In the genomic region with DNA sequence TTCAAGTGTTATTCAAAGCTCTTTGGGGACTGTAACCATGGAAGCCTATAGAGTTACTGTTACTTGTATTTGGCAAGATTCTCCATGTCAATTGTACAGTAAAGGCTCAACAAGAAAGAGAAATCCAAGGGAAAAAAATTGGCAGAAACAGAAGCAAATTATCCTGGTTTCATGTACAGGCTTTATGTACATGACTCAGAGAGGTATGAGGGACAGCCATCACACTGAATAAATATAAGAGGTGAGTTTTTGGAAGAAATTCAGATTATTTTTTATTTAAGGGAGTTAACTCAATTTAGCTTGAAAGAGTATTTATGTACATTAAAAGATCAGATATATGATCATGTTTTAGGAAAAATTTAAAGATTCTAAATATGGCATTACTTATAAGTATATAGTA, we compare ENCODE assay signal across 20 cellular contexts.
"Had no signal": no experiment of that assay in that cellular context is flagged by ENCODE, and none has a peak within 500 bp of the region (broad histone marks: within the 10 kb centered on the region; RNA-seq: fewer than 3 reads in every experiment).

No MANE protein-coding gene starts in this region.

- H3K36me3 Mint-ChIP-seq: activated naive CD4-positive, alpha-beta T cell treated with anti-CD3 and anti-CD28 coated beads, Interleukin-2, amount 50 U/mL, for 72 hours had no signal

- FAIRE-seq: urothelium cell line had no signal

- H3K27me3 ChIP-seq: cardiac muscle cell, tibial artery had no signal

- H3K27ac ChIP-seq: adrenal gland, cardiac muscle cell, lower lobe of right lung, tibial artery, WERI-Rb-1 had no signal

- H3K9me3 ChIP-seq: adrenal gland, lower lobe of right lung, tibial artery had no signal

- H3K36me3 ChIP-seq: adrenal gland, cardiac muscle cell, lower lobe of right lung, tibial artery, WERI-Rb-1 had no signal

- H3K4me3 Mint-ChIP-seq: activated T-cell treated with anti-CD3 and anti-CD28 coated beads, Interleukin-2, amount 50 U/mL, for 72 hours; nephron progenitor cell had no signal

- H3K4me1 ChIP-seq: adrenal gland, lower lobe of right lung, tibial artery had no signal

- H3K4me3 ChIP-seq: adrenal gland, cardiac muscle cell, lower lobe of right lung, tibial artery had no signal

- DNase-seq: activated CD4-positive, alpha-beta T cell treated with anti-CD3 and anti-CD28 coated beads for 1 hour; activated CD8-positive, alpha-beta memory T cell treated with anti-CD3 and anti-CD28 coated beads for 24 hours; activated CD8-positive, alpha-beta memory T cell treated with anti-CD3 and anti-CD28 coated beads, Interleukin-2, amount 50 U/mL, for 48 hours; activated gamma-delta T cell treated with Interleukin-2 at 50 U/mL for 16 hours; activated T-cell treated with anti-CD3 and anti-CD28 coated beads, Interleukin-2, amount 50 U/mL, for 72 hours; adrenal gland; erythroblast; left cardiac atrium; lower lobe of right lung; midbrain; nephron progenitor cell; nucleus accumbens; posterior cingulate gyrus; stimulated activated naive CD8-positive, alpha-beta T cell treated with anti-CD3 and anti-CD28 coated beads, Interleukin-15, Interleukin-2, amounts not matched to agents 100 U/mL and 50 U/mL, for 24 hours; substantia nigra; tibial artery; WERI-Rb-1 had no signal

- H3K27ac Mint-ChIP-seq: activated naive CD4-positive, alpha-beta T cell treated with anti-CD3 and anti-CD28 coated beads, Interleukin-2, amount 50 U/mL, for 72 hours; activated T-cell treated with anti-CD3 and anti-CD28 coated beads, Interleukin-2, amount 50 U/mL, for 72 hours; nephron progenitor cell had no signal
